12 cellular contexts compared by ENCODE assay signal in the genomic region with DNA sequence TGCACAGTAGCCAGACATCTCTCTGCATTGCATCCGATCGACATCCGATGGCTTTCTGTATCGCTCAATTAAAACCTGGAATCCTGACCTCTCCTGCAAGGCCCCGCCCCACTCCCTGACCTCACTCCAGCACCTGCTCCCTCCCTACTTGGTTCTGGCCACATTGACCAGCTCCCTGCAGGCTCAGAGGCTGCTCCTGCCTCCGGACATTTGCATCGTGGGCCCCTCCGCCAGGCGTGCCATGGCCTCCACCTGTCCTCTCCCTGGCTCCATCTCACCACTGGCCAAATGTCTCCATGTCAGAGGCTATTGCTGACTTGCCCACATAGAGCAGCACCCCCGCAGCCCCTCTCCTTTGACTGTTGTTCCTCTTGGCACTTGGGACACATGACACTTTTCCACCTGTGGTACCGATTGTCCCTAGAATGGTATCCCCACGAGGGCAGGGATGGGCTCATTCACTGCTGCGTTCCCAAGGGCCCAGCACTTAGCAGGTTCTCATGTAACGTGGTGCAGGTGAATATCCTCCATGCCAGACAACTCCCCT.
DNase-seq lines count a peak whose midpoint lies in the region; ATAC-seq and TF ChIP-seq lines count a peak whose summit lies in the region.
"Had no signal": no experiment of that assay in that cellular context is flagged by ENCODE, and none has a peak within 500 bp of the region (broad histone marks: within the 10 kb centered on the region; RNA-seq: fewer than 3 reads in every experiment).

No MANE protein-coding gene starts in this region.

- DNase-seq in activated naive CD4-positive, alpha-beta T cell treated with Interleukin-2 at 50 U/mL for 16 hours = no peak
- DNase-seq in chondrocyte (ENCODE audit: low spot score) = peak; percentile 87
- no peak for DNase-seq in stimulated activated effector memory CD8-positive, alpha-beta T cell treated with anti-CD3 and anti-CD28 coated beads, Interleukin-12 subunit alpha, Interleukin-12 subunit beta, amount 100 ng/mL, for 72 hours (ENCODE audit: low spot score in 2 of 2)
- no peak for DNase-seq in NCI-H446 (lab: John Stamatoyannopoulos, UW)
- DNase-seq: spleen had no signal

- no peak overlapping the region for H3K4me3 Mint-ChIP-seq in activated naive CD4-positive, alpha-beta T cell treated with anti-CD3 and anti-CD28 coated beads, Interleukin-2, amount 50 U/mL, for 24 hours
- H3K4me3 Mint-ChIP-seq in chondrocyte (ENCODE audit: unreplicated experiment) = no peak overlapping the region
- H3K4me3 Mint-ChIP-seq in stimulated activated effector memory CD8-positive, alpha-beta T cell treated with anti-CD3 and anti-CD28 coated beads, Interleukin-12 subunit alpha, Interleukin-12 subunit beta, amount 100 ng/mL, for 72 hours = no peak overlapping the region
- H3K4me3 Mint-ChIP-seq: activated CD4-positive, alpha-beta T cell treated with anti-CD3 and anti-CD28 coated beads, Interleukin-2, amount 10 ng/mL, durations not matched to agents 24 days and 14 days; activated CD8-positive, alpha-beta memory T cell treated with anti-CD3 and anti-CD28 coated beads, Interleukin-2, amount 10 ng/mL, durations not matched to agents 7 days and 5 days; B cell had no signal

- ATAC-seq in HG03521 (IDR thresholded peaks at IDR 0.05; ENCODE audit: unreplicated experiment) (peak; percentile 20), GM21717 (IDR thresholded peaks at IDR 0.05; ENCODE audit: unreplicated experiment) (no peak), HG02759 (IDR thresholded peaks at IDR 0.05; ENCODE audit: unreplicated experiment) (no peak)
- ATAC-seq in stimulated activated effector memory CD8-positive, alpha-beta T cell treated with anti-CD3 and anti-CD28 coated beads, Interleukin-12 subunit alpha, Interleukin-12 subunit beta, amount 100 ng/mL, for 72 hours = no peak

- H3K4me1 Mint-ChIP-seq in activated naive CD4-positive, alpha-beta T cell treated with anti-CD3 and anti-CD28 coated beads, Interleukin-2, amount 50 U/mL, for 24 hours = peaks cover 33% of the 10 kb centered on the region
- H3K4me1 Mint-ChIP-seq in chondrocyte (ENCODE audit: low read depth) = peaks cover 55% of the 10 kb centered on the region
- H3K4me1 Mint-ChIP-seq in stimulated activated effector memory CD8-positive, alpha-beta T cell treated with anti-CD3 and anti-CD28 coated beads, Interleukin-12 subunit alpha, Interleukin-12 subunit beta, amount 100 ng/mL, for 72 hours = peaks cover 37% of the 10 kb centered on the region

- peak overlapping the region; percentile 69 for H3K27ac Mint-ChIP-seq in activated naive CD4-positive, alpha-beta T cell treated with anti-CD3 and anti-CD28 coated beads, Interleukin-2, amount 50 U/mL, for 24 hours
- no peak overlapping the region for H3K27ac Mint-ChIP-seq in chondrocyte (ENCODE audit: unreplicated experiment)
- peak overlapping the region; percentile 64 for H3K27ac Mint-ChIP-seq in stimulated activated effector memory CD8-positive, alpha-beta T cell treated with anti-CD3 and anti-CD28 coated beads, Interleukin-12 subunit alpha, Interleukin-12 subunit beta, amount 100 ng/mL, for 72 hours
- H3K27ac Mint-ChIP-seq: activated CD4-positive, alpha-beta T cell treated with anti-CD3 and anti-CD28 coated beads, Interleukin-2, amount 10 ng/mL, durations not matched to agents 24 days and 14 days; activated CD8-positive, alpha-beta memory T cell treated with anti-CD3 and anti-CD28 coated beads, Interleukin-2, amount 10 ng/mL, durations not matched to agents 7 days and 5 days had no signal

- no peaks in the 10 kb centered on the region for H3K36me3 Mint-ChIP-seq in activated naive CD4-positive, alpha-beta T cell treated with anti-CD3 and anti-CD28 coated beads, Interleukin-2, amount 50 U/mL, for 24 hours
- no peaks in the 10 kb centered on the region for H3K36me3 Mint-ChIP-seq in chondrocyte (ENCODE audit: low read depth)
- no peaks in the 10 kb centered on the region for H3K36me3 Mint-ChIP-seq in stimulated activated effector memory CD8-positive, alpha-beta T cell treated with anti-CD3 and anti-CD28 coated beads, Interleukin-12 subunit alpha, Interleukin-12 subunit beta, amount 100 ng/mL, for 72 hours
- H3K36me3 Mint-ChIP-seq: activated CD8-positive, alpha-beta memory T cell treated with anti-CD3 and anti-CD28 coated beads, Interleukin-2, amount 10 ng/mL, durations not matched to agents 7 days and 5 days had no signal

- no peak for TF ChIP-seq CTCF in chondrocyte (IDR thresholded peaks at IDR 0.05)

- H3K27me3 Mint-ChIP-seq in activated naive CD4-positive, alpha-beta T cell treated with anti-CD3 and anti-CD28 coated beads, Interleukin-2, amount 50 U/mL, for 24 hours = no peaks in the 10 kb centered on the region
- peaks cover 14% of the 10 kb centered on the region for H3K27me3 Mint-ChIP-seq in chondrocyte (ENCODE audit: low read depth)
- H3K27me3 Mint-ChIP-seq: activated CD8-positive, alpha-beta memory T cell treated with anti-CD3 and anti-CD28 coated beads, Interleukin-2, amount 10 ng/mL, durations not matched to agents 7 days and 5 days; B cell had no signal

- H3K9me3 Mint-ChIP-seq in activated naive CD4-positive, alpha-beta T cell treated with anti-CD3 and anti-CD28 coated beads, Interleukin-2, amount 50 U/mL, for 24 hours = no peaks in the 10 kb centered on the region
- H3K9me3 Mint-ChIP-seq in chondrocyte (ENCODE audit: low read depth) = peaks cover under 1% of the 10 kb centered on the region
- H3K9me3 Mint-ChIP-seq in stimulated activated effector memory CD8-positive, alpha-beta T cell treated with anti-CD3 and anti-CD28 coated beads, Interleukin-12 subunit alpha, Interleukin-12 subunit beta, amount 100 ng/mL, for 72 hours = no peaks in the 10 kb centered on the region
- H3K9me3 Mint-ChIP-seq: activated CD4-positive, alpha-beta T cell treated with anti-CD3 and anti-CD28 coated beads, Interleukin-2, amount 10 ng/mL, durations not matched to agents 24 days and 14 days had no signal
